22 cellular contexts compared by ENCODE assay signal in genomic region chr9:110980261-110980660, GRCh38. TPM values are rescaled to one million over a fixed set of nuclear protein-coding genes. Genes with fewer than 3 reads are reported as not detected.
"Had no signal": no experiment of that assay in that cellular context is flagged by ENCODE, and none has a peak within 500 bp of the region (broad histone marks: within the 10 kb centered on the region; RNA-seq: fewer than 3 reads in every experiment).

No MANE protein-coding gene starts in this region.

- H3K9me3 ChIP-seq: left ventricle myocardium inferior, neutrophil, pancreas, psoas muscle, right atrium auricular region, spleen, upper lobe of left lung had no signal

- H3K4me1 ChIP-seq: psoas muscle, right atrium auricular region had no signal

- H3K4me3 ChIP-seq: heart right ventricle, left ventricle myocardium inferior, pancreas, psoas muscle, right atrium auricular region, spleen, upper lobe of left lung had no signal

- DNase-seq: activated CD4-positive, alpha-beta memory T cell treated with anti-CD3 and anti-CD28 coated beads, Interleukin-2, amount 10 ng/mL, durations not matched to agents 7 days and 5 days; activated CD4-positive, alpha-beta T cell treated with anti-CD3 and anti-CD28 coated beads, Interleukin-2, amount 10 ng/mL, durations not matched to agents 24 days and 14 days; activated effector memory CD4-positive, alpha-beta T cell treated with Interleukin-2 at 50 U/mL for 16 hours; activated naive CD4-positive, alpha-beta T cell treated with anti-CD3 and anti-CD28 coated beads, Interleukin-2, amount 10 ng/mL, durations not matched to agents 7 days and 5 days; activated T-cell treated with anti-CD3 and anti-CD28 coated beads, Interleukin-2, amount 50 U/mL, for 72 hours; amygdala; cortex of kidney; heart right ventricle; kidney; left ventricle myocardium inferior; pancreas; psoas muscle; spleen; stimulated activated CD4-positive, alpha-beta T cell treated with anti-CD3 and anti-CD28 coated beads, Interleukin-4, amount 100 ng/mL, for 1 hour; stimulated activated naive CD4-positive, alpha-beta T cell; upper lobe of left lung had no signal

- H3K27me3 ChIP-seq: heart right ventricle, neutrophil, pancreas, right atrium auricular region, spleen, upper lobe of left lung had no signal

- H3K36me3 ChIP-seq: heart right ventricle, left ventricle myocardium inferior, neutrophil, pancreas, right atrium auricular region, spleen, upper lobe of left lung had no signal

- H3K27ac ChIP-seq: heart right ventricle, left ventricle myocardium inferior, neutrophil, pancreas, psoas muscle, right atrium auricular region, spleen, upper lobe of left lung, VCaP had no signal

- ATAC-seq: activated CD4-positive, CD25-positive, alpha-beta regulatory T cell treated with anti-CD3 and anti-CD28 coated beads, Interleukin-2, amount 50 U/mL, for 24 hours; activated T-cell treated with anti-CD3 and anti-CD28 coated beads, Interleukin-2, amount 50 U/mL, for 72 hours; heart right ventricle; natural killer cell treated with Interleukin-12 subunit alpha and Interleukin-12 subunit beta and Interleukin-15 and Interleukin-18, amount 100 ng/mL, for 72 hours; pancreas; psoas muscle had no signal

RNA-seq across cellular contexts. Expression of gene LPAR1, which starts 58.0 kb away (rescaled TPM):
- total RNA-seq: activated CD4-positive, alpha-beta memory T cell treated with anti-CD3 and anti-CD28 coated beads, Interleukin-2, amount 10 ng/mL, durations not matched to agents 7 days and 5 days; activated CD4-positive, alpha-beta T cell treated with anti-CD3 and anti-CD28 coated beads, Interleukin-2, amount 10 ng/mL, durations not matched to agents 24 days and 14 days; activated T-cell treated with anti-CD3 and anti-CD28 coated beads, Interleukin-2, amount 50 U/mL, for 72 hours; lung microvascular endothelial cell had no signal
